ENCODE assay signal across 1 cellular context in the genomic region with DNA sequence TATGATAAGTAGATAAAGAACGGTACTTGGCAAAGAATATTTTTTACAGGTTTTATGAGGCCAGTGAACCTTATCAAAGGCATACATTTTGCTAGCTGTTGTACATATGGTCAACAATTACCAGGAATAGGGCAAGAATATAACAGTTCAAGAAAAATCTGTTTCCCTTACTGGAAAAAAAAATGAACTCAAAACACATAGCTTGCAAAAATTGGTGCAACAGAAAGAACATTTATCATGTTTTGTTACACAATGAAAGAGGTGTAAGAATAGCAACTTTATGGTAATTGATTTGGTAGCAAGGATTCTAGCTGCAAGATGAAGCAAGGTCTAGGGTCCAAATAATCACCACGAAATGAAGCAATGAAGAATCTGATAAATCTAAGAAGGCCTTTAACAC.
TF ChIP-seq lines count a peak whose summit lies in the region.

No MANE protein-coding gene starts in this region.

TF ChIP-seq in HepG2, 621 proteins besides CTCF, POLR2A, EP300 and RAD21:
- TF ChIP-seq MAFF (IDR thresholded peaks at IDR 0.05; ENCODE audit: low read depth, low read length) (peak; percentile 61), ZNF772 (CRISPR knock-in tag; IDR thresholded peaks at IDR 0.05) (no peak), ZMYM2 (CRISPR knock-in tag; IDR thresholded peaks at IDR 0.05) (no peak), ZNF598 (CRISPR knock-in tag; IDR thresholded peaks at IDR 0.05; ENCODE audit: borderline replicate concordance) (no peak), JUN (CRISPR knock-in tag; IDR thresholded peaks at IDR 0.05) (no peak), NR3C1 (CRISPR knock-in tag; IDR thresholded peaks at IDR 0.05) (no peak), MAFK (conservative IDR thresholded peaks at IDR 0.05 in 1 of 2, IDR thresholded peaks at IDR 0.05 in 1 of 2; ENCODE audit: low read length in 2 of 2) (peak; percentile 35 to 68; a peak in 3 of 4 replicates), ERF (CRISPR knock-in tag; IDR thresholded peaks at IDR 0.05) (no peak), ZNF850 (CRISPR knock-in tag; conservative IDR thresholded peaks at IDR 0.05) (no peak)
